10 cellular contexts compared by ENCODE assay signal in the genomic region with DNA sequence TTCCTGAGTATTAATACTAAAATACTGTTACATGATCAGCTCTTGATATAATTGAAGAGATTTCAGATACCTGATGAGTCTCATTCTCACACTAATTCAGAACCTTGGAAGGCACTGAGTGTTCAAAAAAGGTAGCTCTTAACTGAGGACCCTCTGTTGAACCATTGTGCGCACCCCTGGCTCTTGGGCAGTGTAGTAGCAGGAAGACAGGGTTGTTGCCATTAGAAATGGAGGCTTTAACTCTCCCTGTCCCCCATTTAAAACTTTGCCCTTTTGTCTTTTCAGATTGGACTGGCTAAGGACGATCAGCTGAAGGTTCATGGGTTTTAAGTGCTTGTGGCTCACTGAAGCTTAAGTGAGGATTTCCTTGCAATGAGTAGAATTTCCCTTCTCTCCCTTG. TPM values are rescaled to one million over a fixed set of nuclear protein-coding genes. Genes with fewer than 3 reads are reported as not detected.
DNase-seq lines count a peak whose midpoint lies in the region; ATAC-seq, FAIRE-seq and TF ChIP-seq lines count a peak whose summit lies in the region.
"Had no signal": no experiment of that assay in that cellular context is flagged by ENCODE, and none has a peak within 500 bp of the region (broad histone marks: within the 10 kb centered on the region; RNA-seq: fewer than 3 reads in every experiment).

No MANE protein-coding gene starts in this region.

- DNase-seq in AG09309 (ENCODE audit: low read depth): no peak
- DNase-seq in choroid plexus epithelial cell (ENCODE audit: low read depth): no peak
- DNase-seq in naive thymus-derived CD4-positive, alpha-beta T cell: peak in 2 of 9 donors; percentile 4 to 25
- no peak for DNase-seq in inferior parietal cortex (ENCODE audit: extremely low spot score)
- DNase-seq in HTR-8/SVneo (ENCODE audit: insufficient read length, low spot score): no peak
- no peak for DNase-seq in DMS79 treated with DMSO at 0.1 percent for 48 hours (lab: John Stamatoyannopoulos, UW)
- DNase-seq in H7: no peak
- DNase-seq: T1000 had no signal

- H3K36me3 ChIP-seq in Loucy (ENCODE audit: insufficient read depth, low read length) (peaks cover 55% of the 10 kb centered on the region), H7 (replicated peaks; ENCODE audit: control insufficient read depth, insufficient read depth, low read length) (peaks cover 30% of the 10 kb centered on the region)
- H3K36me3 ChIP-seq in naive thymus-derived CD4-positive, alpha-beta T cell (ENCODE audit: control insufficient read depth in 2 of 3, insufficient read depth in 3 of 3, low read length in 3 of 3): peaks cover 34 to 66% (median 37%) of the 10 kb centered on the region in 3 experiments

- peaks cover 43% of the 10 kb centered on the region for H3K79me2 ChIP-seq in Loucy (ENCODE audit: insufficient read depth, low read length)

- peaks cover 3% of the 10 kb centered on the region; the same call in 1 of the 2 replicates for H3F3A ChIP-seq in Loucy (ENCODE audit: low read depth)

- H3K4me3 Mint-ChIP-seq in naive thymus-derived CD4-positive, alpha-beta T cell: peak overlapping the region; percentile 90 to 99 (median 96)

- peaks cover 28% of the 10 kb centered on the region for H3K4me1 ChIP-seq in Loucy (ENCODE audit: insufficient read depth, low read length, poor library complexity, severe bottlenecking)
- H3K4me1 ChIP-seq in naive thymus-derived CD4-positive, alpha-beta T cell (ENCODE audit: control insufficient read depth in 2 of 2, insufficient read depth in 2 of 2, low read length in 2 of 2): peaks cover 22 to 25% of the 10 kb centered on the region in 2 donors

- peaks cover 0 to 9% (median 0%) of the 10 kb centered on the region in 5 donors for H3K27me3 Mint-ChIP-seq in naive thymus-derived CD4-positive, alpha-beta T cell

- intact Hi-C loops in naive thymus-derived CD4-positive, alpha-beta T cell (cut with micrococcal nuclease): no loop called here

- CTCF ChIA-PET in naive thymus-derived CD4-positive, alpha-beta T cell (lab: Charles Lee): interaction anchor here (0.6 to 5.9 kb wide), 6 partner anchors 12 to 1620 kb away, joined by 3 to 74 read pairs (median 4); no protein-coding TSS in a partner anchor

- peaks cover 38% of the 10 kb centered on the region for H4K20me1 ChIP-seq in Loucy (ENCODE audit: insufficient read depth, low read length, poor library complexity, severe bottlenecking)

- POLR2A ChIA-PET in naive thymus-derived CD4-positive, alpha-beta T cell (lab: Charles Lee): interaction anchor here (0.6 to 7.3 kb wide), 14 partner anchors 12 to 1584 kb away, joined by 3 to 255 read pairs (median 4); partner anchors contain the start of genes KLHL11 and KRT10

- FAIRE-seq in HTR-8/SVneo (lab: Jason Lieb, UNC): no peak

- H3K27me3 ChIP-seq in Loucy (ENCODE audit: insufficient read depth, low read length, poor library complexity, severe bottlenecking) (peaks cover 7% of the 10 kb centered on the region), H7 (ENCODE audit: control insufficient read depth, insufficient read depth, low read length) (no peaks in the 10 kb centered on the region)
- H3K27me3 ChIP-seq in naive thymus-derived CD4-positive, alpha-beta T cell (ENCODE audit: control insufficient read depth in 2 of 2, insufficient read depth in 2 of 2, low read length in 2 of 2): no peaks in the 10 kb centered on the region

- no peaks in the 10 kb centered on the region for H3K9me2 ChIP-seq in Loucy (replicated peaks; ENCODE audit: low read depth, low read length)

- peak overlapping the region; percentile 95 for H3K4me2 ChIP-seq in Loucy (ENCODE audit: low read depth, low read length, poor library complexity, severe bottlenecking)

- peaks cover 8 to 40% (median 36%) of the 10 kb centered on the region in 5 donors for H3K36me3 Mint-ChIP-seq in naive thymus-derived CD4-positive, alpha-beta T cell

- TF ChIP-seq CTCF in AG09309 (IDR thresholded peaks at IDR 0.05; ENCODE audit: control insufficient read depth, insufficient read depth, low read depth, low read length, missing control alignments) (no peak), Loucy (conservative IDR thresholded peaks at IDR 0.05; ENCODE audit: low read length) (no peak), choroid plexus epithelial cell (conservative IDR thresholded peaks at IDR 0.05; ENCODE audit: low read depth, low read length) (no peak)

- peak overlapping the region; percentile 99 for H3K27ac ChIP-seq in naive thymus-derived CD4-positive, alpha-beta T cell (ENCODE audit: low read depth, low read length)

- H3K4me1 Mint-ChIP-seq in naive thymus-derived CD4-positive, alpha-beta T cell: peaks cover 13 to 44% (median 35%) of the 10 kb centered on the region in 7 donors

- peaks cover 0 to 37% (median 0%) of the 10 kb centered on the region in 11 donors for H3K9me3 Mint-ChIP-seq in naive thymus-derived CD4-positive, alpha-beta T cell

- H3K9ac ChIP-seq in Loucy (ENCODE audit: low read depth, low read length, poor library complexity, severe bottlenecking): peak overlapping the region; percentile 98

- H2AFZ ChIP-seq in Loucy (ENCODE audit: low read length): no peak overlapping the region

- H3K9me3 ChIP-seq in Loucy (ENCODE audit: insufficient read depth, low read depth, low read length): no peaks in the 10 kb centered on the region
- no peaks in the 10 kb centered on the region for H3K9me3 ChIP-seq in naive thymus-derived CD4-positive, alpha-beta T cell (ENCODE audit: control insufficient read depth in 2 of 3, low read length in 3 of 3)

- no peak for ATAC-seq in naive thymus-derived CD4-positive, alpha-beta T cell

- peak overlapping the region in 7 of 9 donors; percentile 98 to 99 (median 99) for H3K27ac Mint-ChIP-seq in naive thymus-derived CD4-positive, alpha-beta T cell

- H3K4me3 ChIP-seq in AG09309 (ENCODE audit: control insufficient read depth, low read depth, low read length): peak overlapping the region; percentile 59
- peak overlapping the region; percentile 93 for H3K4me3 ChIP-seq in Loucy (ENCODE audit: low read length, poor library complexity, severe bottlenecking)
- peak overlapping the region; percentile 96 for H3K4me3 ChIP-seq in choroid plexus epithelial cell (ENCODE audit: low read depth, low read length)
- peak overlapping the region; percentile 86 for H3K4me3 ChIP-seq in naive thymus-derived CD4-positive, alpha-beta T cell (ENCODE audit: low read length)
- no peak overlapping the region for H3K4me3 ChIP-seq in H7 (ENCODE audit: insufficient read depth, low read depth, low read length)

RNA-seq across cellular contexts. Expression of gene EIF1, which starts 1.8 kb away (rescaled TPM):
- total RNA-seq in naive thymus-derived CD4-positive, alpha-beta T cell: 1,000 to 10,000 TPM in 2 of 5 experiments, 100 to 1,000 TPM in 3; 710 to 2,222 (median 934) TPM
- polyA plus RNA-seq in naive thymus-derived CD4-positive, alpha-beta T cell: 1,000 to 10,000 TPM in 1 of 2 donors, 100 to 1,000 TPM in 1; 774 to 1,284 TPM
- total RNA-seq in H7 (2014; rRNA removed; shearing (Covaris generic)): 62.6 and 74.3 TPM in 2 replicates

RNA-seq across cellular contexts. Expression of gene GAST, which starts 21.6 kb away (rescaled TPM):
- not detected for total RNA-seq in naive thymus-derived CD4-positive, alpha-beta T cell
- not detected for polyA plus RNA-seq in naive thymus-derived CD4-positive, alpha-beta T cell
- total RNA-seq in H7 (2014; rRNA removed; shearing (Covaris generic)): not detected in 2 replicates
- total RNA-seq: temporal lobe had no signal

RNA-seq across cellular contexts. Expression of gene HAP1, which starts 43.9 kb away (rescaled TPM):
- total RNA-seq in naive thymus-derived CD4-positive, alpha-beta T cell: under 1 TPM in 1 of 5 experiments, not detected in 4; 0.08 TPM
- polyA plus RNA-seq in naive thymus-derived CD4-positive, alpha-beta T cell: not detected
- total RNA-seq in H7 (2014; rRNA removed; shearing (Covaris generic)): 0.28 and 0.48 TPM in 2 replicates
